In genomic region chr14:75660630-75661498, GRCh38 we compare ENCODE assay signal across 8 cellular contexts. TPM values are rescaled to one million over a fixed set of nuclear protein-coding genes. Genes with fewer than 3 reads are reported as not detected.
A peak's percentile ranks its signal among the peaks of the same experiment; 100 is the strongest.
DNase-seq lines count a peak whose midpoint lies in the region; ATAC-seq and TF ChIP-seq lines count a peak whose summit lies in the region.

Gene ERG28, minus strand, starts transcription at chr14:75660876. Its CDS starts 3,374 bp downstream, at chr14:75657502.
Gene TTLL5, plus strand, starts transcription at chr14:75661246. Its CDS starts 1,904 bp downstream, at chr14:75663150.

- peak within 1 kb of the TSS; percentile 94 for H3K4me3 ChIP-seq in GM06990 (replicated peaks; ENCODE audit: low read depth, low read length)

- DNase-seq in GM06990 (ENCODE audit: extremely low read depth, insufficient read length) (peak; percentile 100), NCI-H1092 (lab: John Stamatoyannopoulos, UW) (peak; percentile 98), globus pallidus (ENCODE audit: low spot score) (peak; percentile 97), nucleus accumbens (lab: John Stamatoyannopoulos, UW) (peak; percentile 82 to 100 (median 97))

- TF ChIP-seq CTCF in GM06990 (IDR thresholded peaks at IDR 0.05; ENCODE audit: insufficient read depth, low read length, poor library complexity, severe bottlenecking): no peak

- H3K36me3 Mint-ChIP-seq in activated naive CD4-positive, alpha-beta T cell treated with anti-CD3 and anti-CD28 coated beads, Interleukin-2, amount 50 U/mL, for 24 hours: peaks cover 5% of the 10 kb centered on the region

- H3K27ac Mint-ChIP-seq in activated naive CD4-positive, alpha-beta T cell treated with anti-CD3 and anti-CD28 coated beads, Interleukin-2, amount 50 U/mL, for 24 hours: peak within 1 kb of the TSS; percentile 100

- no peaks in the 10 kb centered on the region for H3K27me3 ChIP-seq in GM06990 (replicated peaks; ENCODE audit: control insufficient read depth, insufficient read depth, low read length)

- ATAC-seq in HG02588 (IDR thresholded peaks at IDR 0.05; ENCODE audit: unreplicated experiment) (peak; percentile 95), SK-N-SH treated with all-trans-retinoic acid at 6 μM for 48 hours (peak; percentile 99)

- no peaks in the 10 kb centered on the region for H3K9me3 Mint-ChIP-seq in activated naive CD4-positive, alpha-beta T cell treated with anti-CD3 and anti-CD28 coated beads, Interleukin-2, amount 50 U/mL, for 24 hours

- peaks cover 30% of the 10 kb centered on the region for H3K4me1 Mint-ChIP-seq in activated naive CD4-positive, alpha-beta T cell treated with anti-CD3 and anti-CD28 coated beads, Interleukin-2, amount 50 U/mL, for 24 hours

- H3K36me3 ChIP-seq in GM06990 (ENCODE audit: control insufficient read depth, insufficient read depth, low read length): peaks cover 6% of the 10 kb centered on the region; the same call in 1 of the 2 replicates

- H3K27ac ChIP-seq in temporal lobe (ENCODE audit: low read depth, low read length): peak within 1 kb of the TSS; percentile 89

- peak within 1 kb of the TSS; percentile 100 for H3K4me3 Mint-ChIP-seq in activated naive CD4-positive, alpha-beta T cell treated with anti-CD3 and anti-CD28 coated beads, Interleukin-2, amount 50 U/mL, for 24 hours

- H3K27me3 Mint-ChIP-seq in activated naive CD4-positive, alpha-beta T cell treated with anti-CD3 and anti-CD28 coated beads, Interleukin-2, amount 50 U/mL, for 24 hours: no peaks in the 10 kb centered on the region

TF ChIP-seq in SK-N-SH treated with all-trans-retinoic acid at 6 μM for 48 hours, 23 proteins besides CTCF, POLR2A, EP300 and RAD21:
- TF ChIP-seq SNAI2 (CRISPR knock-in tag; IDR thresholded peaks at IDR 0.05): no peak
- no peak for TF ChIP-seq ZNF8 (CRISPR knock-in tag; IDR thresholded peaks at IDR 0.05)

RNA-seq across cellular contexts. Expression of gene ERG28, which starts in this region (rescaled TPM):
- total RNA-seq in temporal lobe: 4.7 TPM

RNA-seq across cellular contexts. Expression of gene TTLL5, which starts in this region (rescaled TPM):
- 25.6 TPM for total RNA-seq in temporal lobe

Comparison
In these comparisons a context has a peak if more than half of its experiments do, and no peak if none do; other contexts are left out.
1. Peak in every context shown above with its lines: DNase-seq, ATAC-seq, H3K4me3 ChIP-seq and H3K27ac ChIP-seq.